8 cellular contexts compared by ENCODE assay signal in the genomic region with DNA sequence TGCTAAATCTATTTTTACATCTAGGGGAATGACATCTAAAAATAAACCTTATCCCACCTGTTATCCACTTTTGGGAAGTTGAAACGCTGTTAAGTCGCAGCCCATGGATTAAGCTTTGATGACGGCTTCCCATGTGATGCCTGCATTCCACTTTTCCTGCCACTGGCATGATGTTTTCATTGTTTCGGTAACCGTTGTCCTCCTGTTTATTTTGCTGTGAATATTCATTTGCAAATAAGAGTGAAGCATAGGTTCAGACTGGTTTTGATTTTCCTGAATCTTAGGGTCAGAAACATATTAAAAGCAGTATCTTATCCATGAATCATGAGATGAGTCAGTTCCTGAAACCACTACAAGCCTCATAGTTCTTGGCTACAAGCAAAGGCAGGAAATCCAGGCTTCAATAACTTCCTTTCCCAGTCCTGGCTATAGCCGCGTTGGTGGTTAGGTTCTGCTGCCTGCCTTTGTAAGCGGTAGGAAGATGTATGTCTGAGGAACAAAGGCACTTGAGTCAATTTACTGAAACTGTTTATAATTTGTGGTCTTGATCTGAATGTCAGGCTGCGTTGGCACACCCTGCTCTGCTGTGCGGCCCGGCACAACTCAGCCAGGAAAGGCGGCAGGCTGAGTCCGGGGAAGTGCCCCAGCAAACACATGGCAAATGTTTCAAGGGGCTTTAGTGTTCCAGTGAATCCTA. TPM values are rescaled to one million over a fixed set of nuclear protein-coding genes. Genes with fewer than 3 reads are reported as not detected.
DNase-seq lines count a peak whose midpoint lies in the region; ATAC-seq and TF ChIP-seq lines count a peak whose summit lies in the region.

No MANE protein-coding gene starts in this region.

- peaks cover 48% of the 10 kb centered on the region for H3K4me1 ChIP-seq in rectal smooth muscle tissue (ENCODE audit: control insufficient read depth, insufficient read depth, low read length)

- CTCF ChIA-PET in WTC11 (lab: Charles Lee), result interaction anchor here (0.6 to 2.5 kb wide), 3 partner anchors 26 to 221 kb away, joined by 3 to 7 read pairs (median 3); no protein-coding TSS in a partner anchor

- H3K4me3 ChIP-seq in rectal smooth muscle tissue (ENCODE audit: low read length), result peak overlapping the region; percentile 44

- H3K4me1 Mint-ChIP-seq in WTC11, result peaks cover 96% of the 10 kb centered on the region

- TF ChIP-seq CTCF in WTC11 (IDR thresholded peaks at IDR 0.05), result no peak

- POLR2A ChIA-PET in WTC11 (lab: Charles Lee), result no interaction called here

- H3K27me3 ChIP-seq in rectal smooth muscle tissue (ENCODE audit: control insufficient read depth, insufficient read depth, low read length), result no peaks in the 10 kb centered on the region

- ATAC-seq in WTC11 (peak; percentile 9; the same call in 1 of the 2 replicates), Right ventricle myocardium superior (ENCODE audit: poor library complexity) (peak; percentile 75), HG02885 (IDR thresholded peaks at IDR 0.05; ENCODE audit: poor library complexity, unreplicated experiment) (no peak)

- no peaks in the 10 kb centered on the region for H3K36me3 ChIP-seq in rectal smooth muscle tissue (ENCODE audit: control insufficient read depth, insufficient read depth, low read length)

- peak overlapping the region; percentile 59 for H3K27ac Mint-ChIP-seq in WTC11

- DNase-seq in DMS79 (lab: John Stamatoyannopoulos, UW), result peak; percentile 90
- peak; percentile 82 for DNase-seq in NCI-H1105 (lab: John Stamatoyannopoulos, UW)
- no peak for DNase-seq in WTC11 (ENCODE audit: low spot score)
- peak; percentile 59 for DNase-seq in Right ventricle myocardium superior
- no peak for DNase-seq in iPS-NIHi7 (ENCODE audit: extremely low spot score)
- no peak for DNase-seq in cerebellar nuclear complex (lab: John Stamatoyannopoulos, UW)

- peaks cover 5% of the 10 kb centered on the region for H3K27me3 Mint-ChIP-seq in WTC11 (ENCODE audit: low read depth)

- no peak overlapping the region for H3K9ac ChIP-seq in rectal smooth muscle tissue (ENCODE audit: low read length)

- H3K36me3 Mint-ChIP-seq in WTC11, result no peaks in the 10 kb centered on the region

- H3K27ac ChIP-seq in rectal smooth muscle tissue (ENCODE audit: low read depth, low read length), result peak overlapping the region; percentile 92

- intact Hi-C loops in Right ventricle myocardium superior (cut with DNase I), result no loop called here

- no peak overlapping the region for H3K4me3 Mint-ChIP-seq in WTC11

- H3K9me3 Mint-ChIP-seq in WTC11, result no peaks in the 10 kb centered on the region

TF ChIP-seq in WTC11, 78 proteins besides CTCF, POLR2A, EP300 and RAD21:
- TF ChIP-seq NFYB (CRISPR knock-in tag; conservative IDR thresholded peaks at IDR 0.05; ENCODE audit: low read depth) (no peak), GABPB1 (CRISPR knock-in tag; IDR thresholded peaks at IDR 0.05) (no peak), NR1H2 (CRISPR knock-in tag; IDR thresholded peaks at IDR 0.05) (no peak)
- TF ChIP-seq, protein P1, sequence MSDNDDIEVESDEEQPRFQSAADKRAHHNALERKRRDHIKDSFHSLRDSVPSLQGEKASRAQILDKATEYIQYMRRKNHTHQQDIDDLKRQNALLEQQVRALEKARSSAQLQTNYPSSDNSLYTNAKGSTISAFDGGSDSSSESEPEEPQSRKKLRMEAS (CRISPR knock-in tag; IDR thresholded peaks at IDR 0.05), result no peak
- TF ChIP-seq, protein P2, sequence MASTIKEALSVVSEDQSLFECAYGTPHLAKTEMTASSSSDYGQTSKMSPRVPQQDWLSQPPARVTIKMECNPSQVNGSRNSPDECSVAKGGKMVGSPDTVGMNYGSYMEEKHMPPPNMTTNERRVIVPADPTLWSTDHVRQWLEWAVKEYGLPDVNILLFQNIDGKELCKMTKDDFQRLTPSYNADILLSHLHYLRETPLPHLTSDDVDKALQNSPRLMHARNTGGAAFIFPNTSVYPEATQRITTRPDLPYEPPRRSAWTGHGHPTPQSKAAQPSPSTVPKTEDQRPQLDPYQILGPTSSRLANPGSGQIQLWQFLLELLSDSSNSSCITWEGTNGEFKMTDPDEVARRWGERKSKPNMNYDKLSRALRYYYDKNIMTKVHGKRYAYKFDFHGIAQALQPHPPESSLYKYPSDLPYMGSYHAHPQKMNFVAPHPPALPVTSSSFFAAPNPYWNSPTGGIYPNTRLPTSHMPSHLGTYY (CRISPR knock-in tag; IDR thresholded peaks at IDR 0.05), result no peak

RNA-seq across cellular contexts. Expression of a gene that starts 19.4 kb away (rescaled TPM):
- total RNA-seq in WTC11 (2021) (58.9 to 79.9 TPM (median 62.0 TPM) in 3 replicates), Right ventricle myocardium superior (107 TPM)

Comparison
In these comparisons a context has a peak if more than half of its experiments do, and no peak if none do; other contexts are left out.
1. DNase-seq: peak in DMS79 (single experiment), NCI-H1105 (single experiment) and Right ventricle myocardium superior (single experiment); none in WTC11 (single experiment), iPS-NIHi7 (single experiment) and cerebellar nuclear complex (0 of 2).